In the genomic region with DNA sequence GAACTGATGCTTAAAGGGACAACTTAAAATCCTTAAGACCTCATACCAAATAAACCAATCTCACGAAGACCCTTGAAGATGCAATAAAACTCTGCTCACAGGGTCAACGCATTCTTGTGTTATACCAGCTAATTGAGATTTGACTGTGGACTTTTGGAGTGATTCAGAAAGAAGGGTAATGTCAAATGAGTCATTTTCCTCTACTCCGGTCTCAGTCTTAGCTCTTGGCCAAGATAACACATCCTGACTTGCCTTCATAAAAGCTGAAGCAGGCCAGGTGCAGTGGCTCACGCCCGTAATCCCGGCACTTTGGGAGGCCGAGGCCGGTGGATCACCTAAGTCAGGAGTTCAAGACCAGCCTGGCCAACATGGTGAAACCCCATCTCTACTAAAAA, we compare ENCODE assay signal across 8 cellular contexts. TPM values are rescaled to one million over a fixed set of nuclear protein-coding genes. Genes with fewer than 3 reads are reported as not detected.
DNase-seq lines count a peak whose midpoint lies in the region; ATAC-seq and TF ChIP-seq lines count a peak whose summit lies in the region.

No MANE protein-coding gene starts in this region.

- H3K4me3 ChIP-seq in AG10803 (ENCODE audit: low read length), result peak overlapping the region; percentile 26
- H3K4me3 ChIP-seq in KMS-11 (IDR thresholded peaks at IDR 0.05; ENCODE audit: insufficient read depth, low read depth, low read length), result no peak overlapping the region
- peak overlapping the region; percentile 5 to 85 (median 17) for H3K4me3 ChIP-seq in fibroblast of lung (replicated peaks in 1 of 4; ENCODE audit: control extremely low read depth in 1 of 4, insufficient read depth in 1 of 4, low read depth in 3 of 4, low read length in 4 of 4)

- H4K20me1 ChIP-seq in KMS-11 (ENCODE audit: insufficient read depth) (peaks cover 47% of the 10 kb centered on the region), fibroblast of lung (ENCODE audit: control insufficient read depth, extremely low read depth, insufficient read depth, low read length) (peaks cover 3% of the 10 kb centered on the region)

- H2AFZ ChIP-seq in KMS-11 (ENCODE audit: low read depth) (no peak overlapping the region), fibroblast of lung (ENCODE audit: low read length) (no peak overlapping the region)

- no peak for ATAC-seq in HG03039 (IDR thresholded peaks at IDR 0.05; ENCODE audit: unreplicated experiment)

- DNase-seq in AG10803 (ENCODE audit: low read depth) (peak; percentile 79), fibroblast of lung (ENCODE audit: low read depth in 2 of 2) (peak; percentile 79 to 94), NCI-H1694 treated with DMSO at 0.1 percent for 48 hours (lab: John Stamatoyannopoulos, UW) (no peak)
- DNase-seq in activated CD8-positive, alpha-beta memory T cell treated with anti-CD3 and anti-CD28 coated beads, Interleukin-2, amount 50 U/mL, for 4 hours, result peak; percentile 44
- peak; percentile 36 for DNase-seq in stimulated activated CD4-positive, alpha-beta T cell treated with anti-CD3 and anti-CD28 coated beads, Interleukin-12 subunit alpha, Interleukin-12 subunit beta, amount 100 ng/mL, for 4 hours
- no peak for DNase-seq in effector CD8-positive, alpha-beta T cell (lab: John Stamatoyannopoulos, UW)

- no peaks in the 10 kb centered on the region for H3K9me3 ChIP-seq in fibroblast of lung (ENCODE audit: control insufficient read depth, insufficient read depth, low read depth, low read length)

- peaks cover 85% of the 10 kb centered on the region for H3K79me2 ChIP-seq in KMS-11 (ENCODE audit: insufficient read depth, low read depth)
- peaks cover 81% of the 10 kb centered on the region for H3K79me2 ChIP-seq in fibroblast of lung (ENCODE audit: control insufficient read depth, insufficient read depth, low read length)

- H3K4me2 ChIP-seq in KMS-11 (peak overlapping the region; percentile 98), fibroblast of lung (ENCODE audit: extremely low read depth, insufficient read depth, low read length) (peak overlapping the region; percentile 75)

- H3K27ac ChIP-seq in KMS-11 (peak overlapping the region; percentile 100), fibroblast of lung (ENCODE audit: insufficient read depth, low read length) (peak overlapping the region; percentile 90)

- H3K4me1 ChIP-seq in KMS-11 (ENCODE audit: low read depth, poor library complexity, severe bottlenecking) (peaks cover 62% of the 10 kb centered on the region), fibroblast of lung (ENCODE audit: control insufficient read depth, extremely low read depth, insufficient read depth, low read length) (peaks cover 12% of the 10 kb centered on the region)

- peaks cover 16% of the 10 kb centered on the region; the same call in 1 of the 2 replicates for H3K36me3 ChIP-seq in KMS-11 (ENCODE audit: insufficient read depth)
- peaks cover 4% of the 10 kb centered on the region for H3K36me3 ChIP-seq in fibroblast of lung (ENCODE audit: control insufficient read depth, insufficient read depth, low read length)

- TF ChIP-seq CTCF in AG10803 (conservative IDR thresholded peaks at IDR 0.05; ENCODE audit: low read length) (no peak), KMS-11 (conservative IDR thresholded peaks at IDR 0.05; ENCODE audit: low read depth, low read length) (no peak), fibroblast of lung (conservative IDR thresholded peaks at IDR 0.05 in 1 of 2, IDR thresholded peaks at IDR 0.05 in 1 of 2; ENCODE audit: low read depth in 1 of 2, low read length in 2 of 2) (no peak)

- peak overlapping the region; percentile 98; the same call in 1 of the 2 replicates for H3K9ac ChIP-seq in KMS-11
- no peak overlapping the region for H3K9ac ChIP-seq in fibroblast of lung (ENCODE audit: insufficient read depth, low read length)

- H3K27me3 ChIP-seq in KMS-11 (ENCODE audit: insufficient read depth, low read depth) (no peaks in the 10 kb centered on the region), fibroblast of lung (ENCODE audit: control insufficient read depth, insufficient read depth, low read length) (no peaks in the 10 kb centered on the region)

RNA-seq across cellular contexts. Expression of gene PKM, which starts 3.8 kb away (rescaled TPM):
- total RNA-seq in fibroblast of lung, result 926 and 1,892 TPM in 2 replicates
- 2,521 and 3,546 TPM in 2 replicates for polyA plus RNA-seq in fibroblast of lung
- 1,992 and 2,536 TPM in 2 replicates for polyA plus RNA-seq in fibroblast of lung (2012)
- polyA minus RNA-seq in fibroblast of lung (ENCODE audit: low replicate concordance), result 3,488 and 4,252 TPM in 2 replicates

RNA-seq across cellular contexts. Expression of gene GRAMD2A, which starts 29.6 kb away (rescaled TPM):
- 0.77 and 0.83 TPM in 2 replicates for total RNA-seq in fibroblast of lung
- 0.09 and 0.15 TPM in 2 replicates for polyA plus RNA-seq in fibroblast of lung
- polyA plus RNA-seq in fibroblast of lung (2012), result 0.16 TPM in 1 of 2 replicates, not detected in the other
- polyA minus RNA-seq in fibroblast of lung (ENCODE audit: low replicate concordance), result not detected in 2 replicates

RNA-seq across cellular contexts. Expression of gene PARP6, which starts 45.2 kb away (rescaled TPM):
- 23.4 and 27.4 TPM in 2 replicates for total RNA-seq in fibroblast of lung
- polyA plus RNA-seq in fibroblast of lung, result 31.9 and 37.7 TPM in 2 replicates
- polyA plus RNA-seq in fibroblast of lung (2012), result 21.6 and 24.0 TPM in 2 replicates
- polyA minus RNA-seq in fibroblast of lung (ENCODE audit: low replicate concordance), result 33.9 and 38.3 TPM in 2 replicates

Comparison
In these comparisons a context has a peak if more than half of its experiments do, and no peak if none do; other contexts are left out.
1. DNase-seq: peak in AG10803 (single experiment), activated CD8-positive, alpha-beta memory T cell treated with anti-CD3 and anti-CD28 coated beads, Interleukin-2, amount 50 U/mL, for 4 hours (single experiment), fibroblast of lung (2 of 2) and stimulated activated CD4-positive, alpha-beta T cell treated with anti-CD3 and anti-CD28 coated beads, Interleukin-12 subunit alpha, Interleukin-12 subunit beta, amount 100 ng/mL, for 4 hours (single experiment); none in NCI-H1694 treated with DMSO at 0.1 percent for 48 hours (single experiment) and effector CD8-positive, alpha-beta T cell (single experiment).